Comparison of ENCODE assay signal across 25 cellular contexts in genomic region chr1:215606036-215606435, GRCh38.
"Had no signal": no experiment of that assay in that cellular context is flagged by ENCODE, and none has a peak within 500 bp of the region (broad histone marks: within the 10 kb centered on the region; RNA-seq: fewer than 3 reads in every experiment).

No MANE protein-coding gene starts in this region.

- H3K4me2 ChIP-seq: KMS-11 had no signal

- H3K9me3 ChIP-seq: adrenal gland, body of pancreas had no signal

- ATAC-seq: activated CD8-positive, alpha-beta T cell treated with anti-CD3 and anti-CD28 coated beads for 36 hours; activated T-cell treated with anti-CD3 and anti-CD28 coated beads, Interleukin-2, amount 50 U/mL, for 72 hours; activated T-helper 17 cell treated with anti-CD3 and anti-CD28 coated beads, Interleukin-2, amount 50 U/mL, for 72 hours; body of pancreas had no signal

- H3K4me3 Mint-ChIP-seq: activated CD4-positive, alpha-beta T cell treated with anti-CD3 and anti-CD28 coated beads, Interleukin-2, amount 10 ng/mL, durations not matched to agents 24 days and 14 days; activated CD8-positive, alpha-beta T cell treated with anti-CD3 and anti-CD28 coated beads for 36 hours; activated naive CD4-positive, alpha-beta T cell treated with anti-CD3 and anti-CD28 coated beads, Interleukin-2, amount 50 U/mL, for 24 hours; activated naive CD8-positive, alpha-beta T cell treated with anti-CD3 and anti-CD28 coated beads, Interleukin-2, amount 10 ng/mL, durations not matched to agents 7 days and 5 days; activated T-cell treated with anti-CD3 and anti-CD28 coated beads, Interleukin-2, amount 50 U/mL, for 72 hours; activated T-helper 17 cell treated with anti-CD3 and anti-CD28 coated beads, Interleukin-2, amount 50 U/mL, for 72 hours had no signal

- H3K27me3 ChIP-seq: adrenal gland, body of pancreas had no signal

- H3K4me1 Mint-ChIP-seq: activated CD4-positive, alpha-beta T cell treated with anti-CD3 and anti-CD28 coated beads, Interleukin-2, amount 10 ng/mL, durations not matched to agents 24 days and 14 days; activated naive CD4-positive, alpha-beta T cell treated with anti-CD3 and anti-CD28 coated beads, Interleukin-2, amount 50 U/mL, for 24 hours; activated naive CD8-positive, alpha-beta T cell treated with anti-CD3 and anti-CD28 coated beads, Interleukin-2, amount 10 ng/mL, durations not matched to agents 7 days and 5 days; activated T-helper 17 cell treated with anti-CD3 and anti-CD28 coated beads, Interleukin-2, amount 50 U/mL, for 72 hours had no signal

- H3K27me3 Mint-ChIP-seq: activated CD4-positive, alpha-beta T cell treated with anti-CD3 and anti-CD28 coated beads, Interleukin-2, amount 10 ng/mL, durations not matched to agents 24 days and 14 days; activated CD8-positive, alpha-beta T cell treated with anti-CD3 and anti-CD28 coated beads for 36 hours; activated naive CD4-positive, alpha-beta T cell treated with anti-CD3 and anti-CD28 coated beads, Interleukin-2, amount 50 U/mL, for 24 hours; activated naive CD8-positive, alpha-beta T cell treated with anti-CD3 and anti-CD28 coated beads, Interleukin-2, amount 10 ng/mL, durations not matched to agents 7 days and 5 days; activated T-helper 17 cell treated with anti-CD3 and anti-CD28 coated beads, Interleukin-2, amount 50 U/mL, for 72 hours had no signal

- H3K27ac Mint-ChIP-seq: activated CD4-positive, alpha-beta T cell treated with anti-CD3 and anti-CD28 coated beads, Interleukin-2, amount 10 ng/mL, durations not matched to agents 24 days and 14 days; activated CD8-positive, alpha-beta T cell treated with anti-CD3 and anti-CD28 coated beads for 36 hours; activated naive CD4-positive, alpha-beta T cell treated with anti-CD3 and anti-CD28 coated beads, Interleukin-2, amount 50 U/mL, for 24 hours; activated naive CD8-positive, alpha-beta T cell treated with anti-CD3 and anti-CD28 coated beads, Interleukin-2, amount 10 ng/mL, durations not matched to agents 7 days and 5 days; activated T-cell treated with anti-CD3 and anti-CD28 coated beads, Interleukin-2, amount 50 U/mL, for 72 hours; activated T-helper 17 cell treated with anti-CD3 and anti-CD28 coated beads, Interleukin-2, amount 50 U/mL, for 72 hours had no signal

- DNase-seq: activated CD4-positive, alpha-beta T cell treated with anti-CD3 and anti-CD28 coated beads, Interleukin-2, amount 10 ng/mL, durations not matched to agents 24 days and 14 days; activated CD4-positive, alpha-beta T cell treated with anti-CD3 and anti-CD28 coated beads, Interleukin-2, amount 50 U/mL, for 4 hours; activated CD8-positive, alpha-beta T cell treated with anti-CD3 and anti-CD28 coated beads for 36 hours; activated gamma-delta T cell; activated naive CD4-positive, alpha-beta T cell treated with Interleukin-2 at 50 U/mL for 16 hours; activated naive CD8-positive, alpha-beta T cell treated with anti-CD3 and anti-CD28 coated beads, Interleukin-2, amount 10 ng/mL, durations not matched to agents 7 days and 5 days; activated T-cell treated with anti-CD3 and anti-CD28 coated beads, Interleukin-2, amount 50 U/mL, for 1 hour; activated T-cell treated with anti-CD3 and anti-CD28 coated beads, Interleukin-2, amount 50 U/mL, for 72 hours; adrenal gland; body of pancreas; central memory CD4-positive, alpha-beta T cell; NCI-H1092 treated with DMSO at 0.1 percent for 48 hours; NCI-H146; NCI-H187; NCI-H226; NCI-H524 treated with DMSO at 0.1 percent for 48 hours; NK-92 treated with Interleukin-12 subunit alpha and Interleukin-12 subunit beta, amount 100 ng/mL, for 24 hours; Right ventricle myocardium superior; T-helper 1 cell; T-helper 2 cell; T-helper 9 cell; WERI-Rb-1 had no signal

- H3K9ac ChIP-seq: KMS-11 had no signal

- H3K4me3 ChIP-seq: adrenal gland, body of pancreas had no signal

- H3K27ac ChIP-seq: adrenal gland, body of pancreas, KMS-11, WERI-Rb-1 had no signal

- H3K36me3 Mint-ChIP-seq: activated naive CD8-positive, alpha-beta T cell treated with anti-CD3 and anti-CD28 coated beads, Interleukin-2, amount 10 ng/mL, durations not matched to agents 7 days and 5 days had no signal

- H3K9me3 Mint-ChIP-seq: activated CD4-positive, alpha-beta T cell treated with anti-CD3 and anti-CD28 coated beads, Interleukin-2, amount 10 ng/mL, durations not matched to agents 24 days and 14 days; activated CD8-positive, alpha-beta T cell treated with anti-CD3 and anti-CD28 coated beads for 36 hours; activated naive CD4-positive, alpha-beta T cell treated with anti-CD3 and anti-CD28 coated beads, Interleukin-2, amount 50 U/mL, for 24 hours; activated naive CD8-positive, alpha-beta T cell treated with anti-CD3 and anti-CD28 coated beads, Interleukin-2, amount 10 ng/mL, durations not matched to agents 7 days and 5 days; activated T-cell treated with anti-CD3 and anti-CD28 coated beads, Interleukin-2, amount 50 U/mL, for 72 hours; activated T-helper 17 cell treated with anti-CD3 and anti-CD28 coated beads, Interleukin-2, amount 50 U/mL, for 72 hours had no signal
